Comparison of ENCODE assay signal across 8 cellular contexts in the genomic region with DNA sequence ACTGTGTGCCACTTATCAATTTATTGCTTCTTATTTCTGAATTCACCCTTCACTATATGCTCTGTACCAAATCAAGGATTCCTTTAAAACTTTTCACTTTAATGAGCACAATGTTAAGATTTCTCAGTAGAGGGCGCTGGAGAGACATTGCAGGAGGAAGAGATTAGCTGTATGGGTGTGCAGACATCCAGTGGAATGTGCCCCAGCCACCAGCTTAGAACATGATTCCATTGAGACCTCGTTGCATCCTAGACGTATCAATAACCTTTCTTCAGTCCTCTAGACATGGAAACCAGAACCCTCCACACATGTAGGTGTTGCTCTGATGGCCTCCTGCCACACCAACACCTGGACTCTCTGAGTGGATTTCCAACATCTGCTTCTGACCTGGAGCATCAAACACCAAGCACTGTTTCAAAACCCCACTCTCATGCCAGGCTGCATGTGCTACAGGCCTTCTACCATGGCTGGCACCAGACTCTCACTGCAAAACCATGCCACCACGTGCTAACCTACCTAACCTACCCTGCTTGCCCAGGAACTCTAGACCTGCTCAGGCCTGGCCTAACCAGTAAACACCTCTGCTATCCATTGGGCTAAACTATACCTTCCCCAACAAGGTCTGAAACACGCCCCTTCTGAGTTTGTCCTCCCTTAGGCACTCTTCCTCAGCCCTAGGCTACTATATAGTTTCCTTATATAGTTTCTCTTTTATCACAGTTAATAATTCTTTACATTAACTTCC.
DNase-seq lines count a peak whose midpoint lies in the region; TF ChIP-seq lines count a peak whose summit lies in the region.

No MANE protein-coding gene starts in this region.

- CTCF ChIA-PET in RWPE1 (lab: Yijun Ruan, JAX), result interaction anchor here (0.6 to 0.9 kb wide), 4 partner anchors 64 to 755 kb away, joined by 3 to 5 read pairs (median 4); no protein-coding TSS in a partner anchor

- POLR2A ChIA-PET in RWPE1 (lab: Yijun Ruan, JAX; ENCODE audit: low non-redundant PET), result no interaction called here

- no peaks in the 10 kb centered on the region for H3K9me3 ChIP-seq in thyroid gland

- peak; percentile 50 for TF ChIP-seq CTCF in GM20000 (IDR thresholded peaks at IDR 0.05; ENCODE audit: extremely low read depth, missing control alignments)
- no peak; the same call in 1 of the 2 replicates for TF ChIP-seq CTCF in RWPE1 (conservative IDR thresholded peaks at IDR 0.05; ENCODE audit: low read depth)
- peak in 4 of 6 experiments; percentile 28 to 42 (median 34) for TF ChIP-seq CTCF in thyroid gland (IDR thresholded peaks at IDR 0.05)

- H3K4me3 ChIP-seq in thyroid gland (replicated peaks in 1 of 3), result no peak overlapping the region

- TF ChIP-seq POLR2A in thyroid gland (IDR thresholded peaks at IDR 0.05), result no peak

- H3K27ac ChIP-seq in RWPE1 (no peak overlapping the region), thyroid gland (no peak overlapping the region)

- H3K36me3 ChIP-seq in thyroid gland, result no peaks in the 10 kb centered on the region

- 55 to 63% methylated on average over 5 of the region's 5 CpGs for WGBS in thyroid gland, 2 donors

- peak; percentile 44 for DNase-seq in ELF-1 (ENCODE audit: low read depth, low spot score)
- DNase-seq in GM20000 (ENCODE audit: low spot score), result peak; percentile 21
- DNase-seq in HuH-7.5 (ENCODE audit: low spot score), result peak; percentile 18
- peak; percentile 10 for DNase-seq in RWPE1 (ENCODE audit: low spot score)
- peak; percentile 2 for DNase-seq in germinal center (ENCODE audit: low spot score)
- no peak for DNase-seq in thyroid gland
- no peak for DNase-seq in epidermal melanocyte (ENCODE audit: insufficient read length, low spot score)
- no peak for DNase-seq in medulla oblongata (ENCODE audit: extremely low spot score)

- H3K4me1 ChIP-seq in thyroid gland, result no peaks in the 10 kb centered on the region

- intact Hi-C loops in thyroid gland (cut with DNase I), result loop anchor here (10.0 kb wide), 1 partner anchor 360 kb away; no protein-coding TSS in a partner anchor

- H3K27me3 ChIP-seq in thyroid gland, result no peaks in the 10 kb centered on the region

Comparison
In these comparisons a context has a peak if more than half of its experiments do, and no peak if none do; other contexts are left out.
1. DNase-seq: peak in ELF-1 (single experiment), GM20000 (single experiment), HuH-7.5 (single experiment), RWPE1 (single experiment) and germinal center (single experiment); none in thyroid gland (0 of 2), epidermal melanocyte (single experiment) and medulla oblongata (single experiment).